Comparison of ENCODE assay signal across 14 cellular contexts in the genomic region with DNA sequence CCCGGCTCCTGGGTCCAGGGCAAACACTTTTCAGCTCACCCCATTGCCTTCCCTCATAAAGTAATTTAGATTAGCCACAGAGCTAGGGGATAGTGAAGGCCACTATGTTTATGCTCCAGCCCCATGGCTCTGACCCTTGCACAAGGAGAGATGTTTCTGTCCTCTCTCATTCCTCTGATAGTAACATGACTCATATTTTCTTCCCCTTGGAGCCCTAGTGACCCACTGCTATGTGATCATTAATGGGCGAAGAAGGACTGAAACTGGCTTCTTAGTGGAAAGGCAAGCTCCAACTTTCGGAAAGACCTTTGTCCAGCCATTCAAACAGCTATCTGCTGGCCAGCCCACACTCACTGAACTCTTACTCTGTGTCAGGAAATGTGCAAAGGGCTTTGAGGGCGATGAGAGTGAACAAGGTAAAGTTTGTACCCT. TPM values are rescaled to one million over a fixed set of nuclear protein-coding genes. Genes with fewer than 3 reads are reported as not detected.
DNase-seq lines count a peak whose midpoint lies in the region; ATAC-seq lines count a peak whose summit lies in the region.
"Had no signal": no experiment of that assay in that cellular context is flagged by ENCODE, and none has a peak within 500 bp of the region (broad histone marks: within the 10 kb centered on the region; RNA-seq: fewer than 3 reads in every experiment).

No MANE protein-coding gene starts in this region.

- no peaks in the 10 kb centered on the region for H3K79me2 ChIP-seq in Karpas-422 (ENCODE audit: low read length)

- no peak overlapping the region for H3K4me3 ChIP-seq in Karpas-422 (ENCODE audit: low read length)
- H3K4me3 ChIP-seq: body of pancreas, sigmoid colon, stomach had no signal

- no peaks in the 10 kb centered on the region for H3K9me3 ChIP-seq in Karpas-422 (ENCODE audit: low read length)
- H3K9me3 ChIP-seq: body of pancreas, sigmoid colon, stomach had no signal

- H3K27ac ChIP-seq in Karpas-422 (ENCODE audit: low read length), result no peak overlapping the region
- H3K27ac ChIP-seq: sigmoid colon, stomach had no signal

- H3K9me2 ChIP-seq in Karpas-422 (replicated peaks; ENCODE audit: insufficient read depth, low read length), result no peaks in the 10 kb centered on the region

- H3K27me3 ChIP-seq in Karpas-422 (ENCODE audit: low read length), result no peaks in the 10 kb centered on the region
- H3K27me3 ChIP-seq: body of pancreas, sigmoid colon had no signal

- H4K20me1 ChIP-seq in Karpas-422 (ENCODE audit: insufficient read depth, low read depth, low read length), result no peaks in the 10 kb centered on the region

- H3K4me1 ChIP-seq in Karpas-422 (ENCODE audit: low read length), result no peaks in the 10 kb centered on the region

- DNase-seq in ELR (ENCODE audit: low read depth), result peak; percentile 56
- peak; percentile 38 for DNase-seq in RPMI7951 (ENCODE audit: low read depth)
- DNase-seq in left ventricle myocardium superior, result no peak
- DNase-seq in renal cortical epithelial cell (ENCODE audit: low read depth), result peak; percentile 74
- DNase-seq in NCI-H2196 (lab: John Stamatoyannopoulos, UW; ENCODE audit: unreplicated experiment), result no peak
- no peak for DNase-seq in C1 segment of cervical spinal cord (lab: John Stamatoyannopoulos, UW)
- no peak for DNase-seq in Karpas-422
- DNase-seq: body of pancreas; CD8-positive, alpha-beta T cell; NCI-H1694; NCI-H526 treated with DMSO at 0.1 percent for 48 hours; sigmoid colon; stomach had no signal

- intact Hi-C loops in left ventricle myocardium superior (cut with micrococcal nuclease), result no loop called here

- ATAC-seq in left ventricle myocardium superior, result peak; percentile 73
- ATAC-seq: body of pancreas; CD8-positive, alpha-beta T cell had no signal

- no peaks in the 10 kb centered on the region for H3K36me3 ChIP-seq in Karpas-422 (ENCODE audit: insufficient read depth, low read length)
- H3K36me3 ChIP-seq: sigmoid colon had no signal

- no peak overlapping the region for H3K9ac ChIP-seq in Karpas-422 (ENCODE audit: low read length)

- H2AFZ ChIP-seq in Karpas-422 (ENCODE audit: low read length), result no peak overlapping the region

- no peak overlapping the region for H3K4me2 ChIP-seq in Karpas-422 (ENCODE audit: low read depth, low read length, poor library complexity, severe bottlenecking)

RNA-seq across cellular contexts. Expression of a gene that starts 12.3 kb away (rescaled TPM):
- not detected in 2 replicates for total RNA-seq in RPMI7951 (2014; rRNA removed; shearing (Covaris generic))
- total RNA-seq in left ventricle myocardium superior (not detected), renal cortical epithelial cell (1.9 and 29.6 TPM in 2 replicates)
- total RNA-seq in Karpas-422 (2014; rRNA removed; shearing (Covaris generic); ENCODE audit: low replicate concordance), result not detected in 2 replicates
- total RNA-seq: CD8-positive, alpha-beta T cell; myocyte; sigmoid colon had no signal

RNA-seq across cellular contexts. Expression of a gene that starts 29.4 kb away (rescaled TPM):
- not detected in 2 replicates for total RNA-seq in RPMI7951 (2014; rRNA removed; shearing (Covaris generic))
- not detected for total RNA-seq in left ventricle myocardium superior
- total RNA-seq in renal cortical epithelial cell, result not detected in 2 replicates
- not detected in 2 replicates for total RNA-seq in Karpas-422 (2014; rRNA removed; shearing (Covaris generic); ENCODE audit: low replicate concordance)
- total RNA-seq: body of pancreas; CD8-positive, alpha-beta T cell; myocyte; sigmoid colon; stomach had no signal

Comparison
In these comparisons a context has a peak if more than half of its experiments do, and no peak if none do; other contexts are left out.
1. DNase-seq: peak in ELR (single experiment), RPMI7951 (single experiment) and renal cortical epithelial cell (single experiment); none in left ventricle myocardium superior (single experiment), NCI-H2196 (single experiment), C1 segment of cervical spinal cord (0 of 14) and Karpas-422 (single experiment).